Comparison of ENCODE assay signal across 1 cellular context in the genomic region with DNA sequence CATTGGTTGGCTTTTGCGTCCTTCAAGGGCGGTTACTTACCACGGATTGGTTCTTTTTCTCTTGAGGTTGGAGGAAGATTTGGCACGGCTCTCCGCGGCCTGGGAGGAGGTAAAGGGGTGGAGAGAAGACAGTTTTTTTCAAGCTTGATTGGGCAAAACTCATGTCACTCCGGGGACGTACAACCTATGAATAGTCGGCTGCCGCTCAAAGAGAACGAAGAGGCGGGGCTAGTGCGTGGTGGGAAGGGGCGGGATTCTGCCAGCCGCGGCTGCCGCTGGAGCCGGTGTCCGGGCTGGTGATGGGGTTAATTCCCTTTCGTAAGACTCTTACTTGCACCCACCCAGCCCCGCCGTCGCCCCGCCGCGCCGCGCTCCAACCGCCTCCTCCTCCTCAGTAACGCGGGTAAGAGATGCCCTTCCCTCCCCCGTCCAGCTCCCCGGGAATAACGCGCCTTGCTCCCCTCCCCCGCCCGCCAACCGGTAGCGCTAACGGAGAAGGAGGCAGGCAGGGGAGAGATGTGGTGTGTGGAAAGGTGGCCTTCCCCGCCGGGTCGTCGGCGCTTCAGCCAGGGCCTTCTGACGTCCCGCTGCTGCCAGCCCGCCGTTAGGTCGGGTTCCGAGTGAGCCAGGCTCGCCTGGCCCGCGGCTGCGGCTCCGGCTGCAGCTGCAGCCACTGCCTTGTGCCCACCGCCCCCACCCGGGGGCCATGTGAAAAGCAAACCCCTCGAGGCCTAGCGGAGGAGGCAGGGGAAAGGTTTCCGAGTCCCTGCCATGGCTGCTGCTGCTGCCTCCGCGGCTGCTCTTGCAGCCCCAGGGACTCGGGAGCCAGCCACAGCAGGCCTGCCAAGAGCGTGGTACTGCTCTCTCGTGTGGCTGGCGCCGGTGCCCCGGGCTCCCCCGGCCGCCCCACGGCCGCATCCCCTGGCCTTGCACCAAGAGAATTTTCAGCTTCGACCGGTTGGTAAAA.
A peak's percentile ranks its signal among the peaks of the same experiment; 100 is the strongest.
TF ChIP-seq lines count a peak whose summit lies in the region.

A gene (plus strand): TSS at position 254 of the 967 bp plus-strand sequence. CDS start 73,362 bp downstream, outside the sequence.

TF ChIP-seq in HepG2, 621 proteins besides CTCF, POLR2A, EP300 and RAD21 (continued from another document and continues in another):
- TF ChIP-seq, protein P1, sequence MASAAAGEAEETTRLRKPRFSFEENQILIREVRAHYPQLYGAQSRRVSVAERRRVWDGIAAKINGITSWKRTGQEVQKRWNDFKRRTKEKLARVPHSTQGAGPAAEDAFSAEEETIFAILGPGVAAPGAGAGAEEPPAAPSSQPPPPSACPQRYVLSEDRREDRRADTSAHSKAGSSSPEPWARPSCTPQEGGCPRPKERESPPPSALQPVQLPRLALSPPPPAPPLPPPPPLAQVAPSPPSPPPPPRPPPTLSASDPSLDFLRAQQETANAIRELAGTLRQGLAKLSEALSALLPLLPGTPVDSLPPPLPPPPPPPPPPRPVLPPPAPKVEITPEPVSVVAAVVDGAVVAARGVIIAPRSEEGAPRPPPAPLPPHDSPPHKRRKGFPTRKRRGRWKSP (CRISPR knock-in tag; IDR thresholded peaks at IDR 0.05) = peak; percentile 69
- 0 out of 2 replicates have a peak, but pooled peaks have one; percentile 52 for TF ChIP-seq TP53 (CRISPR knock-in tag; conservative IDR thresholded peaks at IDR 0.05)
- TF ChIP-seq, protein P2, sequence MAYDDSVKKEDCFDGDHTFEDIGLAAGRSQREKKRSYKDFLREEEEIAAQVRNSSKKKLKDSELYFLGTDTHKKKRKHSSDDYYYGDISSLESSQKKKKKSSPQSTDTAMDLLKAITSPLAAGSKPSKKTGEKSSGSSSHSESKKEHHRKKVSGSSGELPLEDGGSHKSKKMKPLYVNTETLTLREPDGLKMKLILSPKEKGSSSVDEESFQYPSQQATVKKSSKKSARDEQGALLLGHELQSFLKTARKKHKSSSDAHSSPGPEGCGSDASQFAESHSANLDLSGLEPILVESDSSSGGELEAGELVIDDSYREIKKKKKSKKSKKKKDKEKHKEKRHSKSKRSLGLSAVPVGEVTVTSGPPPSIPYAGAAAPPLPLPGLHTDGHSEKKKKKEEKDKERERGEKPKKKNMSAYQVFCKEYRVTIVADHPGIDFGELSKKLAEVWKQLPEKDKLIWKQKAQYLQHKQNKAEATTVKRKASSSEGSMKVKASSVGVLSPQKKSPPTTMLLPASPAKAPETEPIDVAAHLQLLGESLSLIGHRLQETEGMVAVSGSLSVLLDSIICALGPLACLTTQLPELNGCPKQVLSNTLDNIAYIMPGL (CRISPR knock-in tag; IDR thresholded peaks at IDR 0.05; ENCODE audit: borderline replicate concordance in 1 of 2, low read depth in 1 of 2) = peak; percentile 84 to 94
- peak; percentile 88 for TF ChIP-seq ZSCAN31 (CRISPR knock-in tag; IDR thresholded peaks at IDR 0.05; ENCODE audit: low read depth)
- TF ChIP-seq, protein P3, sequence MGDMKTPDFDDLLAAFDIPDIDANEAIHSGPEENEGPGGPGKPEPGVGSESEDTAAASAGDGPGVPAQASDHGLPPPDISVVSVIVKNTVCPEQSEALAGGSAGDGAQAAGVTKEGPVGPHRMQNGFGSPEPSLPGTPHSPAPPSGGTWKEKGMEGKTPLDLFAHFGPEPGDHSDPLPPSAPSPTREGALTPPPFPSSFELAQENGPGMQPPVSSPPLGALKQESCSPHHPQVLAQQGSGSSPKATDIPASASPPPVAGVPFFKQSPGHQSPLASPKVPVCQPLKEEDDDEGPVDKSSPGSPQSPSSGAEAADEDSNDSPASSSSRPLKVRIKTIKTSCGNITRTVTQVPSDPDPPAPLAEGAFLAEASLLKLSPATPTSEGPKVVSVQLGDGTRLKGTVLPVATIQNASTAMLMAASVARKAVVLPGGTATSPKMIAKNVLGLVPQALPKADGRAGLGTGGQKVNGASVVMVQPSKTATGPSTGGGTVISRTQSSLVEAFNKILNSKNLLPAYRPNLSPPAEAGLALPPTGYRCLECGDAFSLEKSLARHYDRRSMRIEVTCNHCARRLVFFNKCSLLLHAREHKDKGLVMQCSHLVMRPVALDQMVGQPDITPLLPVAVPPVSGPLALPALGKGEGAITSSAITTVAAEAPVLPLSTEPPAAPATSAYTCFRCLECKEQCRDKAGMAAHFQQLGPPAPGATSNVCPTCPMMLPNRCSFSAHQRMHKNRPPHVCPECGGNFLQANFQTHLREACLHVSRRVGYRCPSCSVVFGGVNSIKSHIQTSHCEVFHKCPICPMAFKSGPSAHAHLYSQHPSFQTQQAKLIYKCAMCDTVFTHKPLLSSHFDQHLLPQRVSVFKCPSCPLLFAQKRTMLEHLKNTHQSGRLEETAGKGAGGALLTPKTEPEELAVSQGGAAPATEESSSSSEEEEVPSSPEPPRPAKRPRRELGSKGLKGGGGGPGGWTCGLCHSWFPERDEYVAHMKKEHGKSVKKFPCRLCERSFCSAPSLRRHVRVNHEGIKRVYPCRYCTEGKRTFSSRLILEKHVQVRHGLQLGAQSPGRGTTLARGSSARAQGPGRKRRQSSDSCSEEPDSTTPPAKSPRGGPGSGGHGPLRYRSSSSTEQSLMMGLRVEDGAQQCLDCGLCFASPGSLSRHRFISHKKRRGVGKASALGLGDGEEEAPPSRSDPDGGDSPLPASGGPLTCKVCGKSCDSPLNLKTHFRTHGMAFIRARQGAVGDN (CRISPR knock-in tag; IDR thresholded peaks at IDR 0.05) = peak; percentile 95
- 0 out of 2 replicates have a peak, but pooled peaks have one; percentile 25 for TF ChIP-seq ZNF451 (CRISPR knock-in tag; IDR thresholded peaks at IDR 0.05)
- TF ChIP-seq ZNF292 (CRISPR knock-in tag; IDR thresholded peaks at IDR 0.05; ENCODE audit: borderline replicate concordance, low read depth) = no peak
- no peak; the same call in 1 of the 2 replicates for TF ChIP-seq HOXD1 (CRISPR knock-in tag; IDR thresholded peaks at IDR 0.05)
- peak; percentile 85; the same call in 1 of the 2 replicates for TF ChIP-seq ZFP41 (CRISPR knock-in tag; IDR thresholded peaks at IDR 0.05; ENCODE audit: borderline replicate concordance)
- TF ChIP-seq SATB2 (CRISPR knock-in tag; IDR thresholded peaks at IDR 0.05) = no peak
- TF ChIP-seq TAF1 (CRISPR knock-in tag; IDR thresholded peaks at IDR 0.05) = peak; percentile 67
- TF ChIP-seq, protein P4, sequence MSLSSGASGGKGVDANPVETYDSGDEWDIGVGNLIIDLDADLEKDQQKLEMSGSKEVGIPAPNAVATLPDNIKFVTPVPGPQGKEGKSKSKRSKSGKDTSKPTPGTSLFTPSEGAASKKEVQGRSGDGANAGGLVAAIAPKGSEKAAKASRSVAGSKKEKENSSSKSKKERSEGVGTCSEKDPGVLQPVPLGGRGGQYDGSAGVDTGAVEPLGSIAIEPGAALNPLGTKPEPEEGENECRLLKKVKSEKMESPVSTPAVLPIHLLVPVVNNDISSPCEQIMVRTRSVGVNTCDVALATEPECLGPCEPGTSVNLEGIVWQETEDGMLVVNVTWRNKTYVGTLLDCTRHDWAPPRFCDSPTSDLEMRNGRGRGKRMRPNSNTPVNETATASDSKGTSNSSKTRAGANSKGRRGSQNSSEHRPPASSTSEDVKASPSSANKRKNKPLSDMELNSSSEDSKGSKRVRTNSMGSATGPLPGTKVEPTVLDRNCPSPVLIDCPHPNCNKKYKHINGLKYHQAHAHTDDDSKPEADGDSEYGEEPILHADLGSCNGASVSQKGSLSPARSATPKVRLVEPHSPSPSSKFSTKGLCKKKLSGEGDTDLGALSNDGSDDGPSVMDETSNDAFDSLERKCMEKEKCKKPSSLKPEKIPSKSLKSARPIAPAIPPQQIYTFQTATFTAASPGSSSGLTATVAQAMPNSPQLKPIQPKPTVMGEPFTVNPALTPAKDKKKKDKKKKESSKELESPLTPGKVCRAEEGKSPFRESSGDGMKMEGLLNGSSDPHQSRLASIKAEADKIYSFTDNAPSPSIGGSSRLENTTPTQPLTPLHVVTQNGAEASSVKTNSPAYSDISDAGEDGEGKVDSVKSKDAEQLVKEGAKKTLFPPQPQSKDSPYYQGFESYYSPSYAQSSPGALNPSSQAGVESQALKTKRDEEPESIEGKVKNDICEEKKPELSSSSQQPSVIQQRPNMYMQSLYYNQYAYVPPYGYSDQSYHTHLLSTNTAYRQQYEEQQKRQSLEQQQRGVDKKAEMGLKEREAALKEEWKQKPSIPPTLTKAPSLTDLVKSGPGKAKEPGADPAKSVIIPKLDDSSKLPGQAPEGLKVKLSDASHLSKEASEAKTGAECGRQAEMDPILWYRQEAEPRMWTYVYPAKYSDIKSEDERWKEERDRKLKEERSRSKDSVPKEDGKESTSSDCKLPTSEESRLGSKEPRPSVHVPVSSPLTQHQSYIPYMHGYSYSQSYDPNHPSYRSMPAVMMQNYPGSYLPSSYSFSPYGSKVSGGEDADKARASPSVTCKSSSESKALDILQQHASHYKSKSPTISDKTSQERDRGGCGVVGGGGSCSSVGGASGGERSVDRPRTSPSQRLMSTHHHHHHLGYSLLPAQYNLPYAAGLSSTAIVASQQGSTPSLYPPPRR (CRISPR knock-in tag; IDR thresholded peaks at IDR 0.05; ENCODE audit: borderline replicate concordance) = peak; percentile 49; the same call in 1 of the 2 replicates
- 0 out of 2 replicates have a peak, but pooled peaks have one; percentile 76 for TF ChIP-seq PAWR (CRISPR knock-in tag; IDR thresholded peaks at IDR 0.05; ENCODE audit: borderline replicate concordance)
- TF ChIP-seq, protein P5, sequence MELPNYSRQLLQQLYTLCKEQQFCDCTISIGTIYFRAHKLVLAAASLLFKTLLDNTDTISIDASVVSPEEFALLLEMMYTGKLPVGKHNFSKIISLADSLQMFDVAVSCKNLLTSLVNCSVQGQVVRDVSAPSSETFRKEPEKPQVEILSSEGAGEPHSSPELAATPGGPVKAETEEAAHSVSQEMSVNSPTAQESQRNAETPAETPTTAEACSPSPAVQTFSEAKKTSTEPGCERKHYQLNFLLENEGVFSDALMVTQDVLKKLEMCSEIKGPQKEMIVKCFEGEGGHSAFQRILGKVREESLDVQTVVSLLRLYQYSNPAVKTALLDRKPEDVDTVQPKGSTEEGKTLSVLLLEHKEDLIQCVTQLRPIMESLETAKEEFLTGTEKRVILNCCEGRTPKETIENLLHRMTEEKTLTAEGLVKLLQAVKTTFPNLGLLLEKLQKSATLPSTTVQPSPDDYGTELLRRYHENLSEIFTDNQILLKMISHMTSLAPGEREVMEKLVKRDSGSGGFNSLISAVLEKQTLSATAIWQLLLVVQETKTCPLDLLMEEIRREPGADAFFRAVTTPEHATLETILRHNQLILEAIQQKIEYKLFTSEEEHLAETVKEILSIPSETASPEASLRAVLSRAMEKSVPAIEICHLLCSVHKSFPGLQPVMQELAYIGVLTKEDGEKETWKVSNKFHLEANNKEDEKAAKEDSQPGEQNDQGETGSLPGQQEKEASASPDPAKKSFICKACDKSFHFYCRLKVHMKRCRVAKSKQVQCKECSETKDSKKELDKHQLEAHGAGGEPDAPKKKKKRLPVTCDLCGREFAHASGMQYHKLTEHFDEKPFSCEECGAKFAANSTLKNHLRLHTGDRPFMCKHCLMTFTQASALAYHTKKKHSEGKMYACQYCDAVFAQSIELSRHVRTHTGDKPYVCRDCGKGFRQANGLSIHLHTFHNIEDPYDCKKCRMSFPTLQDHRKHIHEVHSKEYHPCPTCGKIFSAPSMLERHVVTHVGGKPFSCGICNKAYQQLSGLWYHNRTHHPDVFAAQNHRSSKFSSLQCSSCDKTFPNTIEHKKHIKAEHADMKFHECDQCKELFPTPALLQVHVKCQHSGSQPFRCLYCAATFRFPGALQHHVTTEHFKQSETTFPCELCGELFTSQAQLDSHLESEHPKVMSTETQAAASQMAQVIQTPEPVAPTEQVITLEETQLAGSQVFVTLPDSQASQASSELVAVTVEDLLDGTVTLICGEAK (IDR thresholded peaks at IDR 0.05) = no peak
- TF ChIP-seq, protein P5 (CRISPR knock-in tag; IDR thresholded peaks at IDR 0.05) = peak; percentile 88
- TF ChIP-seq SNAI1 (CRISPR knock-in tag; IDR thresholded peaks at IDR 0.05; ENCODE audit: borderline replicate concordance) = peak; percentile 64; the same call in 1 of the 2 replicates
- TF ChIP-seq ZNF629 (CRISPR knock-in tag; conservative IDR thresholded peaks at IDR 0.05) = 0 out of 2 replicates have a peak, but pooled peaks have one; percentile 5
- TF ChIP-seq SMAD1 (CRISPR knock-in tag; IDR thresholded peaks at IDR 0.05; ENCODE audit: borderline replicate concordance, low read depth) = 0 out of 2 replicates have a peak, but pooled peaks have one; percentile 23
- TF ChIP-seq ATF7-NPFF (CRISPR knock-in tag; IDR thresholded peaks at IDR 0.05; ENCODE audit: low read depth) = peak; percentile 92
- TF ChIP-seq, protein P6, sequence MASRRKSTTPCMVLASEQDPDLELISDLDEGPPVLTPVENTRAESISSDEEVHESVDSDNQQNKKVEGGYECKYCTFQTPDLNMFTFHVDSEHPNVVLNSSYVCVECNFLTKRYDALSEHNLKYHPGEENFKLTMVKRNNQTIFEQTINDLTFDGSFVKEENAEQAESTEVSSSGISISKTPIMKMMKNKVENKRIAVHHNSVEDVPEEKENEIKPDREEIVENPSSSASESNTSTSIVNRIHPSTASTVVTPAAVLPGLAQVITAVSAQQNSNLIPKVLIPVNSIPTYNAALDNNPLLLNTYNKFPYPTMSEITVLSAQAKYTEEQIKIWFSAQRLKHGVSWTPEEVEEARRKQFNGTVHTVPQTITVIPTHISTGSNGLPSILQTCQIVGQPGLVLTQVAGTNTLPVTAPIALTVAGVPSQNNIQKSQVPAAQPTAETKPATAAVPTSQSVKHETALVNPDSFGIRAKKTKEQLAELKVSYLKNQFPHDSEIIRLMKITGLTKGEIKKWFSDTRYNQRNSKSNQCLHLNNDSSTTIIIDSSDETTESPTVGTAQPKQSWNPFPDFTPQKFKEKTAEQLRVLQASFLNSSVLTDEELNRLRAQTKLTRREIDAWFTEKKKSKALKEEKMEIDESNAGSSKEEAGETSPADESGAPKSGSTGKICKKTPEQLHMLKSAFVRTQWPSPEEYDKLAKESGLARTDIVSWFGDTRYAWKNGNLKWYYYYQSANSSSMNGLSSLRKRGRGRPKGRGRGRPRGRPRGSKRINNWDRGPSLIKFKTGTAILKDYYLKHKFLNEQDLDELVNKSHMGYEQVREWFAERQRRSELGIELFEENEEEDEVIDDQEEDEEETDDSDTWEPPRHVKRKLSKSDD (CRISPR knock-in tag; IDR thresholded peaks at IDR 0.05; ENCODE audit: low read depth) = 0 out of 2 replicates have a peak, but pooled peaks have one; percentile 24
- peak; percentile 28; the same call in 1 of the 2 replicates for TF ChIP-seq RARA (CRISPR knock-in tag; IDR thresholded peaks at IDR 0.05)
